8 cellular contexts compared by ENCODE assay signal in the genomic region with DNA sequence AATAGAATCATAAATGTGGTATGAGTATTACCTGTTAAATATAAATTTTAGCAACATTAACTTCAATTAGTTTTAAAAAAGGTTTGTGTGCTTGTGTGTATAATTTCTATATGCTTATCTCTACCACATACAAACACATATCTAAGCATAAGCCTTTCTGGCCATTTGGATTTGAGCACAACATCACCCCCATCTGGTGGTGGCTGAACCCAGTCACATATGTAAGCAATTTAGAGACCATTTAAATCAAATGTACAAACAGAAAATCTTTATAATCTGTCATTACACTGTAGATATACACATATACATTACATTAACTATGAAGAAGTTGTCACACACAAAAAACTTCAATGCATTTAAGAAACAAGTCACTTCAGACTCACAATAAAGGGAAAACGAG. TPM values are rescaled to one million over a fixed set of nuclear protein-coding genes. Genes with fewer than 3 reads are reported as not detected.
DNase-seq lines count a peak whose midpoint lies in the region; ATAC-seq and TF ChIP-seq lines count a peak whose summit lies in the region.

No MANE protein-coding gene starts in this region.

- no peak overlapping the region for H3K27ac ChIP-seq in left ventricle myocardium inferior (replicated peaks)
- no peak overlapping the region for H3K27ac ChIP-seq in right lobe of liver

- peak; percentile 52 for TF ChIP-seq CTCF in left ventricle myocardium inferior (IDR thresholded peaks at IDR 0.05; ENCODE audit: borderline replicate concordance)
- peak; percentile 57 for TF ChIP-seq CTCF in NB4 (IDR thresholded peaks at IDR 0.05; ENCODE audit: low read depth, low read length)
- peak; percentile 3 to 37 (median 26) for TF ChIP-seq CTCF in right lobe of liver (IDR thresholded peaks at IDR 0.05)

- H3K4me3 ChIP-seq in left ventricle myocardium inferior (no peak overlapping the region), NB4 (ENCODE audit: low read depth, low read length) (no peak overlapping the region), right lobe of liver (no peak overlapping the region)

- DNase-seq in left ventricle myocardium inferior: no peak
- no peak for DNase-seq in Right ventricle myocardium inferior (ENCODE audit: missing footprints)
- peak; percentile 69 for DNase-seq in NB4 (ENCODE audit: low read depth)
- peak; percentile 41 for DNase-seq in amniotic epithelial cell (ENCODE audit: low read depth)
- no peak for DNase-seq in right lobe of liver
- no peak for DNase-seq in mucosa of gallbladder (ENCODE audit: low spot score)

- intact Hi-C loops in left ventricle myocardium inferior (cut with micrococcal nuclease) (no loop called here), Right ventricle myocardium inferior (cut with DNase I) (no loop called here), right lobe of liver (cut with DNase I) (no loop called here)

- H3K9me3 ChIP-seq in left ventricle myocardium inferior (replicated peaks) (peaks cover 5% of the 10 kb centered on the region), right lobe of liver (no peaks in the 10 kb centered on the region)

- H3K27me3 ChIP-seq in left ventricle myocardium inferior (ENCODE audit: low read depth): no peaks in the 10 kb centered on the region
- H3K27me3 ChIP-seq in right lobe of liver: no peaks in the 10 kb centered on the region

- TF ChIP-seq POLR2A in NB4 (IDR thresholded peaks at IDR 0.05; ENCODE audit: extremely low read depth, insufficient read length): no peak
- no peak for TF ChIP-seq POLR2A in right lobe of liver (IDR thresholded peaks at IDR 0.05)

- H3K36me3 ChIP-seq in left ventricle myocardium inferior (no peaks in the 10 kb centered on the region), right lobe of liver (no peaks in the 10 kb centered on the region)

- WGBS in right lobe of liver (ENCODE audit: insufficient coverage, low coverage, low lambda C conversion rate, missing lambda C conversion rate): 100% methylated on average over 1 of the region's 1 CpG

- H3K4me1 ChIP-seq in left ventricle myocardium inferior (peaks cover 7% of the 10 kb centered on the region), right lobe of liver (peaks cover 0 to 4% (median 0%) of the 10 kb centered on the region in 4 donors)

- ATAC-seq in Right ventricle myocardium inferior: no peak
- ATAC-seq in right lobe of liver: peak in 2 of 4 donors; percentile 34 to 37
- no peak for ATAC-seq in HG03565 (IDR thresholded peaks at IDR 0.05; ENCODE audit: unreplicated experiment)
- no peak for ATAC-seq in GM19452 (IDR thresholded peaks at IDR 0.05; ENCODE audit: unreplicated experiment)

RNA-seq across cellular contexts. Expression of a gene that starts 31.7 kb away (rescaled TPM):
- total RNA-seq in left ventricle myocardium inferior: 23.0 TPM
- 48.7 TPM for total RNA-seq in Right ventricle myocardium inferior
- total RNA-seq in right lobe of liver: not detected
- not detected for total RNA-seq in mucosa of gallbladder

Comparison
In these comparisons a context has a peak if more than half of its experiments do, and no peak if none do; other contexts are left out.
1. DNase-seq: peak in NB4 (single experiment) and amniotic epithelial cell (single experiment); none in left ventricle myocardium inferior (single experiment), Right ventricle myocardium inferior (single experiment), right lobe of liver (0 of 3) and mucosa of gallbladder (single experiment).
2. RNA of a gene that starts 31.7 kb away (total RNA-seq): 48.7 TPM in Right ventricle myocardium inferior (single experiment) and 23.0 TPM in left ventricle myocardium inferior (single experiment); not detected in mucosa of gallbladder (single experiment) and not detected in right lobe of liver; every median in the first group is over 10 times any median in the second.
3. Peak in every context shown above with its lines, with median percentiles within 50 percentile points of each other: CTCF ChIP-seq.